1 cellular context compared by ENCODE assay signal in genomic region chr22:29357193-29357890, GRCh38. TPM values are rescaled to one million over a fixed set of nuclear protein-coding genes. Genes with fewer than 3 reads are reported as not detected.
"Had no signal": no experiment of that assay in that cellular context is flagged by ENCODE, and none has a peak within 500 bp of the region (broad histone marks: within the 10 kb centered on the region; RNA-seq: fewer than 3 reads in every experiment).

No MANE protein-coding gene starts in this region.

RNA-seq across cellular contexts. Expression of gene RASL10A, which starts 41.8 kb away (rescaled TPM):
- total RNA-seq: vagina had no signal
